ENCODE assay signal across 10 cellular contexts in the genomic region with DNA sequence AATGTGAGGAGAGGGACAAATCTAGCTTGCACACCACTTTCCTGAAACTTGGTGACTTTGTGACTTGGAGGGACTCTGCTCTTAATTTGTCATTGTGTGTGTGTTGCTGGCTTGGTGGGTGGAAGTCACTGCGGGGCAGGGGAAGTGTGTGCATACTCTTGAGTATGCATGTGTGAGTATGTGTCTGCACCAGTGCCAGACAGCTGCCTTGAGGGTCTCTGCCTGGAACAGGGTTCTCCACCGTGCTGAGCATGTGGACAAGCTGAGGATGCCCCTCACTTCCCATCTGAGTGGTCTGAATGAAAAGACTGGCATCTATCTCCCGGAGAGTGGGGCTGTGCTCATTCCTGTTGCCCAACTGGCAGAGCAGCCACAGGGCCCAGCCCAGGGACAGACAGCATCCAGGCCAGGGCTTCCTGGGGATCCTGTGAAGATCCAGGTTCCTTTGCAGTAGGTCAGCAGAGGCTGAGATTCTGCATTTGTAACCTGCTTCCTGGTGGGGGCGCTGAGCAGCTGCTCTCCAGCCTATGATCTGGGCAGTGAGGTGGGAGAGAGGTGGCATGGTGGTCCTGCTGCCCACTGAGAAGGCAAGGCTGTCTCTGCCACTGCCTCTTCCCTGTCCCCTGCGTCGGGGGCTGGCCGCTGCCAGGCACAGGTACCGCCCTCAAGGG.
DNase-seq lines count a peak whose midpoint lies in the region; ATAC-seq and TF ChIP-seq lines count a peak whose summit lies in the region.
"Had no signal": no experiment of that assay in that cellular context is flagged by ENCODE, and none has a peak within 500 bp of the region (broad histone marks: within the 10 kb centered on the region; RNA-seq: fewer than 3 reads in every experiment).

No MANE protein-coding gene starts in this region.

- H3K36me3 Mint-ChIP-seq in CD4-positive, alpha-beta memory T cell = no peaks in the 10 kb centered on the region
- H3K36me3 Mint-ChIP-seq in activated CD8-positive, alpha-beta T cell treated with anti-CD3 and anti-CD28 coated beads, Interleukin-2, amount 10 ng/mL, durations not matched to agents 7 days and 5 days (ENCODE audit: low read depth) = no peaks in the 10 kb centered on the region

- intact Hi-C loops in Right ventricle myocardium inferior (cut with DNase I) = no loop called here
- intact Hi-C loops in left ventricle myocardium superior (cut with micrococcal nuclease) = no loop called here
- intact Hi-C loops in aorta (cut with DNase I) = loop anchor here in 1 of 2 donors (2.0 kb wide), 1 partner anchor 70 kb away; no protein-coding TSS in a partner anchor
- intact Hi-C loops in CD4-positive, alpha-beta memory T cell (cut with micrococcal nuclease) = no loop called here

- DNase-seq in Right ventricle myocardium inferior (ENCODE audit: missing footprints) (peak; percentile 31), left ventricle myocardium superior (no peak), astrocyte of the cerebellum (ENCODE audit: low read depth) (no peak), kidney epithelial cell (ENCODE audit: low read depth) (no peak), aorta (peak; percentile 44 to 67), NCI-H2227 (lab: John Stamatoyannopoulos, UW; ENCODE audit: unreplicated experiment) (no peak)
- no peak for DNase-seq in CD4-positive, alpha-beta memory T cell
- DNase-seq in activated CD8-positive, alpha-beta T cell treated with anti-CD3 and anti-CD28 coated beads, Interleukin-2, amount 10 ng/mL, durations not matched to agents 7 days and 5 days = no peak

- H3K27me3 ChIP-seq in kidney epithelial cell (ENCODE audit: control insufficient read depth, insufficient read depth, low read length) (no peaks in the 10 kb centered on the region), aorta (ENCODE audit: control insufficient read depth in 1 of 2, insufficient read depth in 2 of 2, low read length in 1 of 2) (no peaks in the 10 kb centered on the region)
- H3K27me3 ChIP-seq in CD4-positive, alpha-beta memory T cell (ENCODE audit: insufficient read depth, low read length) = no peaks in the 10 kb centered on the region

- in situ Hi-C loops in astrocyte of the cerebellum (cut with HindIII; ENCODE audit: low sequenced_read_pairs) = loop anchor here (5.0 kb wide), 1 partner anchor 76 kb away; no protein-coding TSS in a partner anchor

- ATAC-seq in Right ventricle myocardium inferior (no peak), left ventricle myocardium superior (no peak), aorta (ENCODE audit: low FRiP score) (no peak)
- ATAC-seq in activated CD8-positive, alpha-beta T cell treated with anti-CD3 and anti-CD28 coated beads, Interleukin-2, amount 10 ng/mL, durations not matched to agents 7 days and 5 days = no peak

- TF ChIP-seq CTCF in astrocyte of the cerebellum (IDR thresholded peaks at IDR 0.05; ENCODE audit: low read depth, low read length, missing control alignments) = peak; percentile 55
- TF ChIP-seq CTCF in kidney epithelial cell (IDR thresholded peaks at IDR 0.05; ENCODE audit: insufficient read depth, low read length, poor library complexity, severe bottlenecking) = peak; percentile 46

- peak overlapping the region in 1 of 7 donors; percentile 49 for H3K27ac Mint-ChIP-seq in CD4-positive, alpha-beta memory T cell
- no peak overlapping the region for H3K27ac Mint-ChIP-seq in activated CD8-positive, alpha-beta T cell treated with anti-CD3 and anti-CD28 coated beads, Interleukin-2, amount 10 ng/mL, durations not matched to agents 7 days and 5 days
- H3K27ac Mint-ChIP-seq: B cell; T-helper 1 cell treated with Interleukin-12 subunit alpha and Interleukin-12 subunit beta and Interleukin-4 antibody, amounts not matched to agents 30 μg/mL and 1 μg/mL, for 36 hours had no signal

- no peaks in the 10 kb centered on the region for H3K27me3 Mint-ChIP-seq in CD4-positive, alpha-beta memory T cell
- H3K27me3 Mint-ChIP-seq in activated CD8-positive, alpha-beta T cell treated with anti-CD3 and anti-CD28 coated beads, Interleukin-2, amount 10 ng/mL, durations not matched to agents 7 days and 5 days (ENCODE audit: low read depth) = no peaks in the 10 kb centered on the region

- no peak overlapping the region for H3K4me3 ChIP-seq in astrocyte of the cerebellum (ENCODE audit: low read depth, low read length)
- H3K4me3 ChIP-seq in kidney epithelial cell (ENCODE audit: low read depth, low read length) = no peak overlapping the region
- no peak overlapping the region for H3K4me3 ChIP-seq in aorta (ENCODE audit: low read length in 2 of 2)
- no peak overlapping the region for H3K4me3 ChIP-seq in CD4-positive, alpha-beta memory T cell (ENCODE audit: low read length in 2 of 2)

- H3K4me1 ChIP-seq in aorta (ENCODE audit: control insufficient read depth in 1 of 2, insufficient read depth in 2 of 2, low read length in 2 of 2) = no peaks in the 10 kb centered on the region
- no peaks in the 10 kb centered on the region for H3K4me1 ChIP-seq in CD4-positive, alpha-beta memory T cell (ENCODE audit: insufficient read depth, low read length)

- peaks cover 0 to 4% (median 0%) of the 10 kb centered on the region in 4 donors for H3K4me1 Mint-ChIP-seq in CD4-positive, alpha-beta memory T cell
- H3K4me1 Mint-ChIP-seq in activated CD8-positive, alpha-beta T cell treated with anti-CD3 and anti-CD28 coated beads, Interleukin-2, amount 10 ng/mL, durations not matched to agents 7 days and 5 days (ENCODE audit: low read depth) = no peaks in the 10 kb centered on the region
- H3K4me1 Mint-ChIP-seq: B cell had no signal

- H3K27ac ChIP-seq in aorta (ENCODE audit: low read depth in 1 of 2, low read length in 2 of 2) = peak overlapping the region in 1 of 2 donors; percentile 58
- H3K27ac ChIP-seq in CD4-positive, alpha-beta memory T cell (ENCODE audit: low read depth, low read length) = no peak overlapping the region

- H3K9me3 Mint-ChIP-seq in CD4-positive, alpha-beta memory T cell = peaks cover 0 to 1% (median 0%) of the 10 kb centered on the region in 8 donors
- no peaks in the 10 kb centered on the region for H3K9me3 Mint-ChIP-seq in activated CD8-positive, alpha-beta T cell treated with anti-CD3 and anti-CD28 coated beads, Interleukin-2, amount 10 ng/mL, durations not matched to agents 7 days and 5 days (ENCODE audit: insufficient read depth)
- H3K9me3 Mint-ChIP-seq: T-helper 1 cell treated with Interleukin-12 subunit alpha and Interleukin-12 subunit beta and Interleukin-4 antibody, amounts not matched to agents 30 μg/mL and 1 μg/mL, for 36 hours had no signal

- no peaks in the 10 kb centered on the region for H3K9me3 ChIP-seq in aorta (ENCODE audit: control insufficient read depth, low read length)
- no peaks in the 10 kb centered on the region for H3K9me3 ChIP-seq in CD4-positive, alpha-beta memory T cell (ENCODE audit: control insufficient read depth in 1 of 2, low read length in 2 of 2)

- H3K4me3 Mint-ChIP-seq in CD4-positive, alpha-beta memory T cell = no peak overlapping the region
- H3K4me3 Mint-ChIP-seq in activated CD8-positive, alpha-beta T cell treated with anti-CD3 and anti-CD28 coated beads, Interleukin-2, amount 10 ng/mL, durations not matched to agents 7 days and 5 days = no peak overlapping the region
- H3K4me3 Mint-ChIP-seq: B cell; T-helper 1 cell treated with Interleukin-12 subunit alpha and Interleukin-12 subunit beta and Interleukin-4 antibody, amounts not matched to agents 30 μg/mL and 1 μg/mL, for 36 hours had no signal

- 48 to 55% methylated on average over 8 of the region's 8 CpGs for WGBS in aorta, 2 donors

- H3K36me3 ChIP-seq in kidney epithelial cell (ENCODE audit: control insufficient read depth, insufficient read depth, low read length) = no peaks in the 10 kb centered on the region
- H3K36me3 ChIP-seq in aorta (ENCODE audit: control insufficient read depth in 1 of 2, insufficient read depth in 2 of 2, low read length in 1 of 2) = no peaks in the 10 kb centered on the region
- no peaks in the 10 kb centered on the region for H3K36me3 ChIP-seq in CD4-positive, alpha-beta memory T cell (ENCODE audit: insufficient read depth, low read length)

- POLR2A ChIA-PET in CD4-positive, alpha-beta memory T cell (lab: Charles Lee; ENCODE audit: partially characterized antibody) = no interaction called here
- POLR2A ChIA-PET in activated CD8-positive, alpha-beta T cell treated with anti-CD3 and anti-CD28 coated beads, Interleukin-2, amount 10 ng/mL, durations not matched to agents 7 days and 5 days (lab: Charles Lee) = no interaction called here

- CTCF ChIA-PET in CD4-positive, alpha-beta memory T cell (lab: Charles Lee; ENCODE audit: partially characterized antibody) = no interaction called here
- CTCF ChIA-PET in activated CD8-positive, alpha-beta T cell treated with anti-CD3 and anti-CD28 coated beads, Interleukin-2, amount 10 ng/mL, durations not matched to agents 7 days and 5 days (lab: Charles Lee) = no interaction called here

Comparison
In these comparisons a context has a peak if more than half of its experiments do, and no peak if none do; other contexts are left out.
1. DNase-seq: peak in Right ventricle myocardium inferior (single experiment) and aorta (2 of 2); none in left ventricle myocardium superior (single experiment), astrocyte of the cerebellum (single experiment), kidney epithelial cell (single experiment), NCI-H2227 (single experiment), CD4-positive, alpha-beta memory T cell (0 of 5) and activated CD8-positive, alpha-beta T cell treated with anti-CD3 and anti-CD28 coated beads, Interleukin-2, amount 10 ng/mL, durations not matched to agents 7 days and 5 days (single experiment).